ENCODE assay signal across 8 cellular contexts in genomic region chr19:9139609-9140158, GRCh38. TPM values are rescaled to one million over a fixed set of nuclear protein-coding genes. Genes with fewer than 3 reads are reported as not detected.
DNase-seq lines count a peak whose midpoint lies in the region; ATAC-seq, FAIRE-seq and TF ChIP-seq lines count a peak whose summit lies in the region.

No MANE protein-coding gene starts in this region.

- TF ChIP-seq CTCF in AG09309 (IDR thresholded peaks at IDR 0.05; ENCODE audit: control insufficient read depth, insufficient read depth, low read depth, low read length, missing control alignments) (no peak), epithelial cell of proximal tubule (conservative IDR thresholded peaks at IDR 0.05; ENCODE audit: low read depth, low read length) (no peak), osteoblast (IDR thresholded peaks at IDR 0.05; ENCODE audit: extremely low read depth, low read depth, low read length) (no peak)

- H3K27ac ChIP-seq in osteoblast (ENCODE audit: low read depth, low read length): peak overlapping the region; percentile 87

- H3K4me2 ChIP-seq in osteoblast (ENCODE audit: insufficient read depth, low read length): peak overlapping the region; percentile 85

- H3K79me2 ChIP-seq in osteoblast (ENCODE audit: insufficient read depth, low read length): peaks cover 44% of the 10 kb centered on the region

- FAIRE-seq in GM19239 (lab: Jason Lieb, UNC): no peak

- peaks cover 9% of the 10 kb centered on the region for H3K4me1 ChIP-seq in osteoblast (ENCODE audit: insufficient read depth, low read length)

- DNase-seq in AG09309 (ENCODE audit: low read depth): no peak
- peak; percentile 46 for DNase-seq in RKO (ENCODE audit: low spot score)
- DNase-seq in epithelial cell of proximal tubule (ENCODE audit: low read depth): no peak
- no peak for DNase-seq in osteoblast (ENCODE audit: insufficient read length, low spot score, missing footprints)
- no peak for DNase-seq in GM19239 (ENCODE audit: insufficient read length, low spot score)
- DNase-seq in GOT3 (lab: John Stamatoyannopoulos, UW): no peak

- peak overlapping the region; percentile 94 for H2AFZ ChIP-seq in osteoblast (ENCODE audit: low read length)

- ATAC-seq in GM21390 (IDR thresholded peaks at IDR 0.05; ENCODE audit: unreplicated experiment) (peak; percentile 24), GM18519 (IDR thresholded peaks at IDR 0.05; ENCODE audit: low FRiP score, unreplicated experiment) (no peak)

- H3K36me3 ChIP-seq in osteoblast (ENCODE audit: insufficient read depth, low read length): no peaks in the 10 kb centered on the region

- H3K4me3 ChIP-seq in AG09309 (ENCODE audit: control insufficient read depth, low read depth, low read length): peak overlapping the region; percentile 72
- H3K4me3 ChIP-seq in epithelial cell of proximal tubule (ENCODE audit: low read depth, low read length): peak overlapping the region; percentile 95
- peak overlapping the region; percentile 87 for H3K4me3 ChIP-seq in osteoblast (ENCODE audit: insufficient read depth, low read length)

- H3K9me3 ChIP-seq in osteoblast (ENCODE audit: low read depth, low read length): no peaks in the 10 kb centered on the region

- H4K20me1 ChIP-seq in osteoblast (ENCODE audit: insufficient read depth, low read length): peaks cover 3% of the 10 kb centered on the region

- no peaks in the 10 kb centered on the region for H3K27me3 ChIP-seq in osteoblast (ENCODE audit: insufficient read depth, low read length)

RNA-seq across cellular contexts. Expression of gene ZNF317, which starts 0.5 kb away (rescaled TPM):
- 11.9 and 15.7 TPM in 2 replicates for total RNA-seq in epithelial cell of proximal tubule
- total RNA-seq in osteoblast: 20.3 and 20.9 TPM in 2 replicates

RNA-seq across cellular contexts. Expression of gene OR7G3, which starts 12.9 kb away (rescaled TPM):
- total RNA-seq in epithelial cell of proximal tubule (not detected in 2 replicates), osteoblast (not detected in 2 replicates)

RNA-seq across cellular contexts. Expression of gene OR7G1, which starts 24.1 kb away (rescaled TPM):
- total RNA-seq in epithelial cell of proximal tubule (not detected in 2 replicates), osteoblast (not detected in 2 replicates)

RNA-seq across cellular contexts. Expression of gene OR7G2, which starts 32.4 kb away (rescaled TPM):
- not detected in 2 replicates for total RNA-seq in epithelial cell of proximal tubule
- total RNA-seq in osteoblast: not detected in 2 replicates

RNA-seq across cellular contexts. Expression of gene OR7D2, which starts 39.1 kb away (rescaled TPM):
- total RNA-seq in epithelial cell of proximal tubule (under 0.01 and 0.12 TPM in 2 replicates), osteoblast (not detected in 2 replicates)
